In genomic region chr7:6288270-6288860, GRCh38 we compare ENCODE assay signal across 28 cellular contexts.
"Had no signal": no experiment of that assay in that cellular context is flagged by ENCODE, and none has a peak within 500 bp of the region (broad histone marks: within the 10 kb centered on the region; RNA-seq: fewer than 3 reads in every experiment).

No MANE protein-coding gene starts in this region.

- H3K36me3 ChIP-seq: left lung, lower lobe of right lung, neural progenitor cell, neutrophil, right atrium auricular region, suprapubic skin, thoracic aorta, tibial artery, upper lobe of right lung, uterus had no signal

- ATAC-seq: left colon; left lung; lower lobe of right lung; naive thymus-derived CD8-positive, alpha-beta T cell; sciatic nerve; upper lobe of right lung had no signal

- H3K4me3 ChIP-seq: left lung, lower lobe of right lung, neural progenitor cell, right atrium auricular region, skin epidermis, suprapubic skin, thoracic aorta, tibial artery, upper lobe of right lung, uterus had no signal

- H3K9me3 ChIP-seq: left lung, lower lobe of right lung, neutrophil, right atrium auricular region, suprapubic skin, thoracic aorta, tibial artery, upper lobe of right lung, uterus had no signal

- DNase-seq: hypothalamus; immature natural killer cell; kidney; left colon; left lung; lower lobe of right lung; mammary epithelial cell; mesenchymal stem cell; naive thymus-derived CD8-positive, alpha-beta T cell; occipital lobe; stimulated activated CD4-positive, alpha-beta T cell treated with anti-CD3 and anti-CD28 coated beads, Interleukin-12 subunit alpha, Interleukin-12 subunit beta, amount 100 ng/mL, for 4 hours; stimulated activated CD4-positive, alpha-beta T cell treated with anti-CD3 and anti-CD28 coated beads, Interleukin-15, amount 100 ng/mL, for 24 hours; stimulated activated CD4-positive, alpha-beta T cell treated with anti-CD3 and anti-CD28 coated beads, Interleukin-2, amount 100 ng/mL, for 24 hours; stimulated activated CD4-positive, alpha-beta T cell treated with anti-CD3 and anti-CD28 coated beads, Interleukin-4, amount 100 ng/mL, for 1 hour; stimulated activated naive CD4-positive, alpha-beta T cell; trophoblast cell; uterus had no signal

- H3K4me2 ChIP-seq: neural progenitor cell had no signal

- H3K4me1 ChIP-seq: left lung, lower lobe of right lung, neural progenitor cell, parathyroid adenoma, right atrium auricular region, suprapubic skin, upper lobe of right lung, uterus had no signal

- H3K27me3 ChIP-seq: left lung, neural progenitor cell, neutrophil, right atrium auricular region, suprapubic skin, tibial artery, upper lobe of right lung, uterus had no signal

- H3K9ac ChIP-seq: neural progenitor cell, parathyroid adenoma had no signal

- FAIRE-seq: islet of Langerhans, kidney had no signal

- H2AFZ ChIP-seq: neural progenitor cell, parathyroid adenoma had no signal

- H3K79me2 ChIP-seq: parathyroid adenoma had no signal

- H3K27ac ChIP-seq: left lung, lower lobe of right lung, neural progenitor cell, neutrophil, parathyroid adenoma, right atrium auricular region, skin epidermis, suprapubic skin, thoracic aorta, tibial artery, upper lobe of right lung, uterus had no signal
